In genomic region chr1:12658531-12659453, GRCh38 we compare ENCODE assay signal across 9 cellular contexts. TPM values are rescaled to one million over a fixed set of nuclear protein-coding genes. Genes with fewer than 3 reads are reported as not detected.
DNase-seq lines count a peak whose midpoint lies in the region; ATAC-seq, FAIRE-seq and TF ChIP-seq lines count a peak whose summit lies in the region.
"Had no signal": no experiment of that assay in that cellular context is flagged by ENCODE, and none has a peak within 500 bp of the region (broad histone marks: within the 10 kb centered on the region; RNA-seq: fewer than 3 reads in every experiment).

No MANE protein-coding gene starts in this region.

- peak; percentile 91 for TF ChIP-seq CTCF in CD14-positive monocyte (IDR thresholded peaks at IDR 0.05)
- peak; percentile 85 for TF ChIP-seq CTCF in HEK293 (tag by site-specific recombination; IDR thresholded peaks at IDR 0.05)
- TF ChIP-seq CTCF in colonic mucosa (IDR thresholded peaks at IDR 0.05): peak; percentile 90
- TF ChIP-seq CTCF in HepG2 (CRISPR knock-in tag; IDR thresholded peaks at IDR 0.05): peak; percentile 97

- peaks cover 0 to 7% (median 6%) of the 10 kb centered on the region in 7 donors for H3K9me3 Mint-ChIP-seq in CD14-positive monocyte
- no peaks in the 10 kb centered on the region for H3K9me3 Mint-ChIP-seq in activated CD4-positive, alpha-beta T cell treated with anti-CD3 and anti-CD28 coated beads, Interleukin-2, amount 10 ng/mL, durations not matched to agents 24 days and 14 days
- H3K9me3 Mint-ChIP-seq: IgD-negative memory B cell had no signal

- in situ Hi-C loops in HepG2 (cut with HindIII; ENCODE audit: extremely low pct_ligation_motif_present, low pct_unique_long_range_greater_than_20kb): loop anchor here (5.0 to 25.0 kb wide), 3 partner anchors 346 to 546 kb away; no protein-coding TSS in a partner anchor

- H4K20me1 ChIP-seq in HepG2 (ENCODE audit: insufficient read depth, low read length): no peaks in the 10 kb centered on the region

- H3K4me1 ChIP-seq in HEK293 (ENCODE audit: control insufficient read depth, insufficient read depth, low read length) (no peaks in the 10 kb centered on the region), colonic mucosa (no peaks in the 10 kb centered on the region), HepG2 (ENCODE audit: insufficient read depth, low read length) (peaks cover 21% of the 10 kb centered on the region)

- H3K36me3 Mint-ChIP-seq in CD14-positive monocyte: no peaks in the 10 kb centered on the region
- H3K36me3 Mint-ChIP-seq in activated CD4-positive, alpha-beta T cell treated with anti-CD3 and anti-CD28 coated beads, Interleukin-2, amount 10 ng/mL, durations not matched to agents 24 days and 14 days (ENCODE audit: low read depth): no peaks in the 10 kb centered on the region
- H3K36me3 Mint-ChIP-seq: IgD-negative memory B cell had no signal

- peaks cover 5 to 8% (median 7%) of the 10 kb centered on the region in 3 donors for H3K27me3 Mint-ChIP-seq in CD14-positive monocyte (ENCODE audit: low read depth in 3 of 3)
- peaks cover 11% of the 10 kb centered on the region for H3K27me3 Mint-ChIP-seq in activated CD4-positive, alpha-beta T cell treated with anti-CD3 and anti-CD28 coated beads, Interleukin-2, amount 10 ng/mL, durations not matched to agents 24 days and 14 days

- DNase-seq in CD14-positive monocyte (ENCODE audit: low spot score): peak; percentile 69
- peak; percentile 29 for DNase-seq in NCI-H524 treated with DMSO at 0.1 percent for 48 hours (lab: John Stamatoyannopoulos, UW)
- peak; percentile 92 for DNase-seq in activated CD4-positive, alpha-beta T cell treated with anti-CD3 and anti-CD28 coated beads, Interleukin-2, amount 10 ng/mL, durations not matched to agents 24 days and 14 days
- peak; percentile 82 for DNase-seq in colonic mucosa
- peak; percentile 83 for DNase-seq in HepG2 (ENCODE audit: low spot score)
- peak; percentile 28 to 50 (median 44) for DNase-seq in stimulated activated CD4-positive, alpha-beta T cell treated with anti-CD3 and anti-CD28 coated beads, TNF-alpha, amount 100 ng/mL, for 1 hour (ENCODE audit: low read depth in 3 of 3, low spot score in 1 of 3)
- DNase-seq in NCI-H1105 (lab: John Stamatoyannopoulos, UW): no peak

- CTCF ChIA-PET in HEK293 (lab: Yijun Ruan, JAX) (interaction anchor here (0.5 to 2.3 kb wide), 48 partner anchors 9 to 777 kb away, joined by 3 to 33 read pairs (median 4); partner anchors contain the start of gene AADACL4), HepG2 (lab: Yijun Ruan, JAX; ENCODE audit: low intra/inter-chr PET ratio, low total read pairs) (interaction anchor here (0.7 to 3.1 kb wide), 4 partner anchors 345 to 429 kb away, joined by 3 to 25 read pairs (median 17); partner anchors contain the start of gene VPS13D)

- POLR2A ChIA-PET in HEK293 (lab: Yijun Ruan, JAX) (interaction anchor here (1.8 kb wide), 1 partner anchor 40 kb away, joined by 6 read pairs; no protein-coding TSS in a partner anchor), HepG2 (lab: Yijun Ruan, JAX) (interaction anchor here (1.9 kb wide), 1 partner anchor 40 kb away, joined by 6 read pairs; no protein-coding TSS in a partner anchor)

- no peaks in the 10 kb centered on the region for H3K79me2 ChIP-seq in HepG2 (ENCODE audit: insufficient read depth, low read length)

- TF ChIP-seq RAD21 in HepG2 (CRISPR knock-in tag; IDR thresholded peaks at IDR 0.05): peak; percentile 91

- H3K4me3 Mint-ChIP-seq in CD14-positive monocyte: no peak overlapping the region
- H3K4me3 Mint-ChIP-seq in activated CD4-positive, alpha-beta T cell treated with anti-CD3 and anti-CD28 coated beads, Interleukin-2, amount 10 ng/mL, durations not matched to agents 24 days and 14 days: peak overlapping the region; percentile 48

- TF ChIP-seq EP300 in HepG2 (IDR thresholded peaks at IDR 0.05; ENCODE audit: low read depth in 2 of 2, low read length in 2 of 2) (no peak), HepG2 (CRISPR knock-in tag; IDR thresholded peaks at IDR 0.05; ENCODE audit: borderline replicate concordance) (no peak)

- no peak overlapping the region for H3K27ac ChIP-seq in HEK293 (ENCODE audit: extremely low read depth, low read depth, low read length)
- H3K27ac ChIP-seq in colonic mucosa: no peak overlapping the region
- H3K27ac ChIP-seq in HepG2 (ENCODE audit: extremely low read length, insufficient read depth, low read length): no peak overlapping the region

- WGBS in HepG2 (ENCODE audit: low lambda C conversion rate): 34% methylated on average over 23 of the region's 23 CpGs

- no TSS peak for BruUV-seq in HepG2 (replicated peaks; lab: Mats Ljungman, UMichigan)

- peaks cover 10% of the 10 kb centered on the region for H3K4me1 Mint-ChIP-seq in CD14-positive monocyte
- peaks cover 6% of the 10 kb centered on the region for H3K4me1 Mint-ChIP-seq in activated CD4-positive, alpha-beta T cell treated with anti-CD3 and anti-CD28 coated beads, Interleukin-2, amount 10 ng/mL, durations not matched to agents 24 days and 14 days

- peak; percentile 94 for FAIRE-seq in HepG2 (lab: Jason Lieb, UNC)

- no peaks in the 10 kb centered on the region for H3K27me3 ChIP-seq in colonic mucosa
- H3K27me3 ChIP-seq in HepG2 (ENCODE audit: control insufficient read depth in 1 of 2, insufficient read depth in 2 of 2, low read length in 2 of 2): peaks cover 5 to 9% of the 10 kb centered on the region in 2 experiments; a peak in 3 of 5 replicates

- TF ChIP-seq POLR2A in HepG2 (IDR thresholded peaks at IDR 0.05; ENCODE audit: insufficient read depth in 1 of 2, low read depth in 2 of 2, low read length in 2 of 2): no peak

- no peak overlapping the region for H2AFZ ChIP-seq in HepG2 (ENCODE audit: low read length)

- intact Hi-C loops in CD14-positive monocyte (cut with micrococcal nuclease) (loop anchor here (2.0 to 5.0 kb wide), 3 partner anchors 344 to 541 kb away; no protein-coding TSS in a partner anchor), colonic mucosa (cut with DNase I) (loop anchor here (5.0 to 10.0 kb wide), 2 partner anchors 344 to 386 kb away; no protein-coding TSS in a partner anchor), HepG2 (cut with micrococcal nuclease; ENCODE audit: unreplicated experiment) (loop anchor here (2.0 kb wide), 1 partner anchor 344 kb away; no protein-coding TSS in a partner anchor)
- intact Hi-C loops in activated CD4-positive, alpha-beta T cell treated with anti-CD3 and anti-CD28 coated beads, Interleukin-2, amount 10 ng/mL, durations not matched to agents 24 days and 14 days (cut with micrococcal nuclease): loop anchor here (1.0 to 2.0 kb wide), 4 partner anchors 38 to 430 kb away; no protein-coding TSS in a partner anchor

- peak overlapping the region in 1 of 7 donors; percentile 40 for H3K27ac Mint-ChIP-seq in CD14-positive monocyte
- peak overlapping the region; percentile 6 for H3K27ac Mint-ChIP-seq in activated CD4-positive, alpha-beta T cell treated with anti-CD3 and anti-CD28 coated beads, Interleukin-2, amount 10 ng/mL, durations not matched to agents 24 days and 14 days

- no peaks in the 10 kb centered on the region for H3K36me3 ChIP-seq in HEK293 (ENCODE audit: control insufficient read depth in 2 of 2, insufficient read depth in 1 of 2, low read length in 2 of 2)
- no peaks in the 10 kb centered on the region for H3K36me3 ChIP-seq in colonic mucosa
- no peaks in the 10 kb centered on the region for H3K36me3 ChIP-seq in HepG2 (replicated peaks in 1 of 2; ENCODE audit: control insufficient read depth in 1 of 2, insufficient read depth in 2 of 2, low read length in 2 of 2)

- H3K9me3 ChIP-seq in HEK293 (ENCODE audit: control insufficient read depth, insufficient read depth, low read depth, low read length) (no peaks in the 10 kb centered on the region), colonic mucosa (no peaks in the 10 kb centered on the region), HepG2 (ENCODE audit: low read length) (no peaks in the 10 kb centered on the region)

- H3K4me2 ChIP-seq in HepG2 (ENCODE audit: low read depth, low read length): peak overlapping the region; percentile 26; the same call in 1 of the 2 replicates

- ATAC-seq in HepG2: peak; percentile 94

- H3K9ac ChIP-seq in colonic mucosa (ENCODE audit: low read depth in 2 of 2, low read length in 2 of 2) (no peak overlapping the region), HepG2 (ENCODE audit: insufficient read depth, low read depth, low read length) (no peak overlapping the region)

- H3K4me3 ChIP-seq in HEK293 (ENCODE audit: low read depth, low read length) (no peak overlapping the region), colonic mucosa (no peak overlapping the region), HepG2 (replicated peaks in 1 of 3; ENCODE audit: insufficient read depth in 1 of 3, low read depth in 2 of 3, low read length in 3 of 3) (no peak overlapping the region)

RNA-seq across cellular contexts. Expression of gene AADACL4, which starts 14.9 kb away (rescaled TPM):
- polyA plus RNA-seq in CD14-positive monocyte (not detected), HepG2 (2011; rRNA removed) (not detected in 2 replicates)
- not detected in 2 replicates for total RNA-seq in activated CD4-positive, alpha-beta T cell treated with anti-CD3 and anti-CD28 coated beads, Interleukin-2, amount 10 ng/mL, durations not matched to agents 24 days and 14 days
- total RNA-seq in colonic mucosa (not detected), HepG2 (2016; rRNA removed; fragmentation: Illumina TruSeq; extraction: Trizol) (not detected in 2 replicates)
- not detected in 2 replicates for total RNA-seq in HepG2 (2016; cell fraction: cytosol; rRNA removed; fragmentation: Illumina TruSeq; extraction: Trizol; ENCODE audit: low read depth)
- not detected in 2 replicates for total RNA-seq in HepG2 (2016; cell fraction: insoluble cytoplasmic fraction; rRNA removed; fragmentation: Illumina TruSeq; extraction: Trizol)
- total RNA-seq in HepG2 (2016; cell fraction: membrane; rRNA removed; fragmentation: Illumina TruSeq; extraction: Trizol): not detected in 2 replicates
- total RNA-seq in HepG2 (2016; cell fraction: nucleus; rRNA removed; fragmentation: Illumina TruSeq; extraction: Trizol): not detected in 2 replicates
- polyA plus RNA-seq in HepG2 (2011; cell fraction: cytosol; rRNA removed): not detected in 2 replicates
- polyA plus RNA-seq in HepG2 (2011; cell fraction: nucleus; rRNA removed): not detected in 2 replicates
- polyA plus RNA-seq in HepG2 (2012): not detected in 2 replicates
- not detected in 2 replicates for polyA plus RNA-seq in HepG2 (2016; cell fraction: cytosol; fragmentation: Illumina TruSeq; extraction: Trizol; ENCODE audit: low read depth)
- not detected in 2 replicates for polyA plus RNA-seq in HepG2 (2016; cell fraction: insoluble cytoplasmic fraction; fragmentation: Illumina TruSeq; extraction: Trizol; ENCODE audit: low read depth)
- polyA plus RNA-seq in HepG2 (2016; cell fraction: membrane; fragmentation: Illumina TruSeq; extraction: Trizol; ENCODE audit: low read depth): not detected in 2 replicates
- not detected in 2 replicates for polyA plus RNA-seq in HepG2 (2016; cell fraction: nucleus; fragmentation: Illumina TruSeq; extraction: Trizol; ENCODE audit: insufficient read depth, low read depth)
- polyA minus RNA-seq in HepG2 (2011; rRNA and poly(A)+ RNA removed; ENCODE audit: low replicate concordance): not detected in 2 replicates
- not detected in 2 replicates for polyA minus RNA-seq in HepG2 (2011; cell fraction: cytosol; rRNA and poly(A)+ RNA removed)
- not detected in 2 replicates for polyA minus RNA-seq in HepG2 (2011; cell fraction: nucleus; rRNA and poly(A)+ RNA removed)
- polyA plus RNA-seq: IgD-negative memory B cell had no signal

RNA-seq across cellular contexts. Expression of gene DHRS3, which starts 40.8 kb away (rescaled TPM):
- under 1 TPM; 0.29 to 0.59 TPM for polyA plus RNA-seq in CD14-positive monocyte
- total RNA-seq in activated CD4-positive, alpha-beta T cell treated with anti-CD3 and anti-CD28 coated beads, Interleukin-2, amount 10 ng/mL, durations not matched to agents 24 days and 14 days: 66.4 and 69.2 TPM in 2 replicates
- 100 to 1,000 TPM in 1 of 2 donors, 10 to 100 TPM in 1; 69.6 to 120 TPM for total RNA-seq in colonic mucosa
- 30.5 and 48.5 TPM in 2 replicates for total RNA-seq in HepG2 (2016; rRNA removed; fragmentation: Illumina TruSeq; extraction: Trizol)
- 25.5 and 27.3 TPM in 2 replicates for total RNA-seq in HepG2 (2016; cell fraction: cytosol; rRNA removed; fragmentation: Illumina TruSeq; extraction: Trizol; ENCODE audit: low read depth)
- total RNA-seq in HepG2 (2016; cell fraction: insoluble cytoplasmic fraction; rRNA removed; fragmentation: Illumina TruSeq; extraction: Trizol): 26.6 and 52.7 TPM in 2 replicates
- 29.7 and 30.7 TPM in 2 replicates for total RNA-seq in HepG2 (2016; cell fraction: membrane; rRNA removed; fragmentation: Illumina TruSeq; extraction: Trizol)
- 41.7 and 48.7 TPM in 2 replicates for total RNA-seq in HepG2 (2016; cell fraction: nucleus; rRNA removed; fragmentation: Illumina TruSeq; extraction: Trizol)
- 90.5 and 107 TPM in 2 replicates for polyA plus RNA-seq in HepG2 (2011; rRNA removed)
- polyA plus RNA-seq in HepG2 (2011; cell fraction: cytosol; rRNA removed): 85.8 and 93.3 TPM in 2 replicates
- 96.4 and 100 TPM in 2 replicates for polyA plus RNA-seq in HepG2 (2011; cell fraction: nucleus; rRNA removed)
- polyA plus RNA-seq in HepG2 (2012): 60.3 and 66.6 TPM in 2 replicates
- 7.8 TPM in 2 replicates for polyA plus RNA-seq in HepG2 (2016; cell fraction: cytosol; fragmentation: Illumina TruSeq; extraction: Trizol; ENCODE audit: low read depth)
- polyA plus RNA-seq in HepG2 (2016; cell fraction: insoluble cytoplasmic fraction; fragmentation: Illumina TruSeq; extraction: Trizol; ENCODE audit: low read depth): 18.9 and 21.8 TPM in 2 replicates
- polyA plus RNA-seq in HepG2 (2016; cell fraction: membrane; fragmentation: Illumina TruSeq; extraction: Trizol; ENCODE audit: low read depth): 13.0 and 14.3 TPM in 2 replicates
- polyA plus RNA-seq in HepG2 (2016; cell fraction: nucleus; fragmentation: Illumina TruSeq; extraction: Trizol; ENCODE audit: insufficient read depth, low read depth): 64.9 and 66.2 TPM in 2 replicates
- polyA minus RNA-seq in HepG2 (2011; rRNA and poly(A)+ RNA removed; ENCODE audit: low replicate concordance): 17.4 and 446 TPM in 2 replicates
- polyA minus RNA-seq in HepG2 (2011; cell fraction: cytosol; rRNA and poly(A)+ RNA removed): 107 and 116 TPM in 2 replicates
- 65.1 and 73.6 TPM in 2 replicates for polyA minus RNA-seq in HepG2 (2011; cell fraction: nucleus; rRNA and poly(A)+ RNA removed)

RNA-seq across cellular contexts. Expression of gene AADACL3, which starts 57.1 kb away (rescaled TPM):
- not detected for polyA plus RNA-seq in CD14-positive monocyte
- not detected in 2 replicates for total RNA-seq in activated CD4-positive, alpha-beta T cell treated with anti-CD3 and anti-CD28 coated beads, Interleukin-2, amount 10 ng/mL, durations not matched to agents 24 days and 14 days
- total RNA-seq in colonic mucosa: not detected
- total RNA-seq in HepG2 (2016; rRNA removed; fragmentation: Illumina TruSeq; extraction: Trizol): not detected in 2 replicates
- not detected in 2 replicates for total RNA-seq in HepG2 (2016; cell fraction: cytosol; rRNA removed; fragmentation: Illumina TruSeq; extraction: Trizol; ENCODE audit: low read depth)
- not detected in 2 replicates for total RNA-seq in HepG2 (2016; cell fraction: insoluble cytoplasmic fraction; rRNA removed; fragmentation: Illumina TruSeq; extraction: Trizol)
- not detected in 2 replicates for total RNA-seq in HepG2 (2016; cell fraction: membrane; rRNA removed; fragmentation: Illumina TruSeq; extraction: Trizol)
- not detected in 2 replicates for total RNA-seq in HepG2 (2016; cell fraction: nucleus; rRNA removed; fragmentation: Illumina TruSeq; extraction: Trizol)
- polyA plus RNA-seq in HepG2 (2011; rRNA removed): 0.01 TPM in 1 of 2 replicates, not detected in the other
- polyA plus RNA-seq in HepG2 (2011; cell fraction: cytosol; rRNA removed): not detected in 2 replicates
- not detected in 2 replicates for polyA plus RNA-seq in HepG2 (2011; cell fraction: nucleus; rRNA removed)
- polyA plus RNA-seq in HepG2 (2012): not detected in 2 replicates
- not detected in 2 replicates for polyA plus RNA-seq in HepG2 (2016; cell fraction: cytosol; fragmentation: Illumina TruSeq; extraction: Trizol; ENCODE audit: low read depth)
- not detected in 2 replicates for polyA plus RNA-seq in HepG2 (2016; cell fraction: insoluble cytoplasmic fraction; fragmentation: Illumina TruSeq; extraction: Trizol; ENCODE audit: low read depth)
- polyA plus RNA-seq in HepG2 (2016; cell fraction: membrane; fragmentation: Illumina TruSeq; extraction: Trizol; ENCODE audit: low read depth): not detected in 2 replicates
- polyA plus RNA-seq in HepG2 (2016; cell fraction: nucleus; fragmentation: Illumina TruSeq; extraction: Trizol; ENCODE audit: insufficient read depth, low read depth): not detected in 2 replicates
- not detected in 2 replicates for polyA minus RNA-seq in HepG2 (2011; rRNA and poly(A)+ RNA removed; ENCODE audit: low replicate concordance)
- polyA minus RNA-seq in HepG2 (2011; cell fraction: cytosol; rRNA and poly(A)+ RNA removed): not detected in 2 replicates
- polyA minus RNA-seq in HepG2 (2011; cell fraction: nucleus; rRNA and poly(A)+ RNA removed): not detected in 2 replicates
- polyA plus RNA-seq: IgD-negative memory B cell had no signal
